In genomic region chr3:12893247-12893646, GRCh38 we compare ENCODE assay signal across 15 cellular contexts. TPM values are rescaled to one million over a fixed set of nuclear protein-coding genes. Genes with fewer than 3 reads are reported as not detected.
A peak's percentile ranks its signal among the peaks of the same experiment; 100 is the strongest.
DNase-seq lines count a peak whose midpoint lies in the region; ATAC-seq lines count a peak whose summit lies in the region.
"Had no signal": no experiment of that assay in that cellular context is flagged by ENCODE, and none has a peak within 500 bp of the region (broad histone marks: within the 10 kb centered on the region; RNA-seq: fewer than 3 reads in every experiment).

No MANE protein-coding gene starts in this region.

- peak; percentile 14 for DNase-seq in Caki2 (ENCODE audit: low read depth)
- DNase-seq in HT1080 (ENCODE audit: low read depth) = peak; percentile 27
- DNase-seq in astrocyte of the hippocampus (ENCODE audit: low read depth, low spot score) = peak; percentile 28
- peak; percentile 18 for DNase-seq in iris pigment epithelial cell (ENCODE audit: low read depth)
- no peak for DNase-seq in activated gamma-delta T cell treated with Interleukin-2 at 50 U/mL for 16 hours
- no peak for DNase-seq in NCI-H82 (lab: John Stamatoyannopoulos, UW)
- no peak for DNase-seq in NCI-H226
- DNase-seq: KG1, NCI-H1092 treated with DMSO at 0.1 percent for 48 hours, NCI-H1694 treated with DMSO at 0.1 percent for 48 hours, NCI-H446, SHP77 had no signal

- no peak for ATAC-seq in HG02763 (IDR thresholded peaks at IDR 0.05; ENCODE audit: unreplicated experiment)
- ATAC-seq: GM23338, SK-N-SH treated with all-trans-retinoic acid at 6 μM for 48 hours had no signal

- in situ Hi-C loops in Caki2 (cut with HindIII; ENCODE audit: low pct_unique_long_range_greater_than_20kb, low sequenced_read_pairs) = no loop called here

RNA-seq across cellular contexts. Expression of gene RPL32, which starts 51.9 kb away (rescaled TPM):
- total RNA-seq in Caki2 (2014; rRNA removed; shearing (Covaris generic); ENCODE audit: low replicate concordance) = 1,005 and 1,130 TPM in 2 replicates
- 2,698 and 2,901 TPM in 2 replicates for total RNA-seq in HT1080 (2014; rRNA removed; shearing (Covaris generic))
- polyA plus RNA-seq in HT1080 (2015; cell fraction: cytosol; rRNA removed) = 2,141 and 2,405 TPM in 2 replicates
- polyA plus RNA-seq in HT1080 (2015; cell fraction: nucleus; rRNA removed) = 622 and 638 TPM in 2 replicates

Comparison
In these comparisons a context has a peak if more than half of its experiments do, and no peak if none do; other contexts are left out.
1. DNase-seq: peak in Caki2 (single experiment), HT1080 (single experiment), astrocyte of the hippocampus (single experiment) and iris pigment epithelial cell (single experiment); none in activated gamma-delta T cell treated with Interleukin-2 at 50 U/mL for 16 hours (single experiment), NCI-H82 (single experiment) and NCI-H226 (single experiment).